Comparison of ENCODE assay signal across 8 cellular contexts in genomic region chr19:50794074-50794777, GRCh38. TPM values are rescaled to one million over a fixed set of nuclear protein-coding genes. Genes with fewer than 3 reads are reported as not detected.
DNase-seq lines count a peak whose midpoint lies in the region; ATAC-seq and TF ChIP-seq lines count a peak whose summit lies in the region.

No MANE protein-coding gene starts in this region.

- DNase-seq in NCI-H1417 (lab: John Stamatoyannopoulos, UW) (peak; percentile 16 to 70 (median 51)), NCI-H1417 treated with DMSO at 0.1 percent for 48 hours (lab: John Stamatoyannopoulos, UW) (no peak), HCT116 (ENCODE audit: low read depth, low spot score) (no peak), SK-MEL-5 (ENCODE audit: low read depth, low spot score) (peak; percentile 40), kidney epithelial cell (ENCODE audit: low read depth) (no peak), sigmoid colon (no peak), NCI-H2227 (lab: John Stamatoyannopoulos, UW; ENCODE audit: unreplicated experiment) (no peak)

- H3K4me2 ChIP-seq in HCT116 (ENCODE audit: low read length), result peak overlapping the region; percentile 40; the same call in 1 of the 2 replicates

- 9 to 29% methylated on average over 11 of the region's 11 CpGs for WGBS in sigmoid colon, 2 donors

- H3K4me1 ChIP-seq in HCT116 (ENCODE audit: control insufficient read depth in 1 of 2, insufficient read depth in 2 of 2, low read length in 2 of 2) (peaks cover 11 to 32% of the 10 kb centered on the region in 2 experiments; a peak in 3 of 4 replicates), sigmoid colon (no peaks in the 10 kb centered on the region)

- TF ChIP-seq RAD21 in HCT116 (IDR thresholded peaks at IDR 0.05; ENCODE audit: low read depth), result peak; percentile 46; the same call in 1 of the 2 replicates

- H3K27ac ChIP-seq in HCT116 (ENCODE audit: low read depth, low read length) (peak overlapping the region; percentile 40), sigmoid colon (no peak overlapping the region)

- peaks cover 19 to 23% of the 10 kb centered on the region in 2 experiments; a peak in 3 of 4 replicates for H3K36me3 ChIP-seq in HCT116 (ENCODE audit: control insufficient read depth in 1 of 2, insufficient read depth in 2 of 2, low read length in 2 of 2)
- peaks cover 2% of the 10 kb centered on the region for H3K36me3 ChIP-seq in kidney epithelial cell (ENCODE audit: control insufficient read depth, insufficient read depth, low read length)
- H3K36me3 ChIP-seq in sigmoid colon, result peaks cover 0 to 34% (median 9%) of the 10 kb centered on the region in 4 donors

- H3K9ac ChIP-seq in HCT116 (ENCODE audit: low read length), result no peak overlapping the region

- TF ChIP-seq POLR2A in HCT116 (IDR thresholded peaks at IDR 0.05; ENCODE audit: borderline replicate concordance, extremely low read depth, insufficient read depth, insufficient read length) (peak; percentile 54), sigmoid colon (IDR thresholded peaks at IDR 0.05) (no peak)

- H3K9me2 ChIP-seq in HCT116 (ENCODE audit: insufficient read depth), result no peaks in the 10 kb centered on the region

- POLR2A ChIA-PET in HCT116 (lab: Charles Lee), result interaction anchor here (3.5 kb wide), 1 partner anchor 10 kb away, joined by 19 read pairs; no protein-coding TSS in a partner anchor

- H2AFZ ChIP-seq in HCT116 (ENCODE audit: low read depth, low read length, poor library complexity, severe bottlenecking), result no peak overlapping the region

- in situ Hi-C loops in SK-MEL-5 (cut with HindIII; ENCODE audit: low pct_unique_long_range_greater_than_20kb, low sequenced_read_pairs), result no loop called here

- RAD21 ChIA-PET in HCT116 (lab: Charles Lee; ENCODE audit: low non-redundant PET in 1 of 2, low total read pairs in 2 of 2, uncharacterized antibody in 2 of 2, unreplicated experiment in 2 of 2), result interaction anchor here in 1 of 2 experiments (0.6 to 1.0 kb wide), 3 partner anchors 115 to 128 kb away, joined by 3 to 7 read pairs (median 5); no protein-coding TSS in a partner anchor

- H3K9me3 ChIP-seq in HCT116 (ENCODE audit: control insufficient read depth in 1 of 2, insufficient read depth in 1 of 2, low read depth in 1 of 2, low read length in 2 of 2), result no peaks in the 10 kb centered on the region
- no peaks in the 10 kb centered on the region for H3K9me3 ChIP-seq in sigmoid colon

- CTCF ChIA-PET in HCT116 (lab: Charles Lee), result interaction anchor here (0.9 to 3.1 kb wide), 8 partner anchors 10 to 302 kb away, joined by 3 to 19 read pairs (median 7); no protein-coding TSS in a partner anchor

- ATAC-seq in HCT116, result peak; percentile 21
- ATAC-seq in HG02642 (IDR thresholded peaks at IDR 0.05; ENCODE audit: poor library complexity, unreplicated experiment), result no peak

- H3K79me2 ChIP-seq in HCT116 (ENCODE audit: insufficient read depth, low read length), result peaks cover 19% of the 10 kb centered on the region

- H3K4me3 ChIP-seq in HCT116 (replicated peaks in 1 of 2; ENCODE audit: low read depth in 1 of 2, low read length in 2 of 2) (no peak overlapping the region), kidney epithelial cell (ENCODE audit: low read depth, low read length) (no peak overlapping the region), sigmoid colon (no peak overlapping the region)

- TF ChIP-seq CTCF in HCT116 (IDR thresholded peaks at IDR 0.05 in 2 of 3, conservative IDR thresholded peaks at IDR 0.05 in 1 of 3; ENCODE audit: borderline replicate concordance in 1 of 3, insufficient read depth in 1 of 3, low read depth in 2 of 3, low read length in 2 of 3) (peak in 1 of 3 experiments; percentile 23; a peak in 1 of 6 replicates), kidney epithelial cell (IDR thresholded peaks at IDR 0.05; ENCODE audit: insufficient read depth, low read length, poor library complexity, severe bottlenecking) (peak; percentile 24), sigmoid colon (IDR thresholded peaks at IDR 0.05) (no peak)

- BruUV-seq in HCT116 (replicated peaks; lab: Mats Ljungman, UMichigan), result no TSS peak

- H3K27me3 ChIP-seq in HCT116 (ENCODE audit: insufficient read depth, low read length), result no peaks in the 10 kb centered on the region
- H3K27me3 ChIP-seq in kidney epithelial cell (ENCODE audit: control insufficient read depth, insufficient read depth, low read length), result peaks cover 5% of the 10 kb centered on the region
- peaks cover 0 to 4% (median 0%) of the 10 kb centered on the region in 3 donors for H3K27me3 ChIP-seq in sigmoid colon

- TF ChIP-seq EP300 in sigmoid colon (IDR thresholded peaks at IDR 0.05), result no peak

- peaks cover 29% of the 10 kb centered on the region; the same call in 1 of the 2 replicates for H4K20me1 ChIP-seq in HCT116 (ENCODE audit: insufficient read depth)

- intact Hi-C loops in HCT116 (cut with micrococcal nuclease) (loop anchor here (1.0 to 5.0 kb wide), 2 partner anchors 128 to 298 kb away; no protein-coding TSS in a partner anchor), sigmoid colon (cut with DNase I) (no loop called here)

TF ChIP-seq in HCT116, 20 proteins besides CTCF, POLR2A, EP300 and RAD21:
- 0 out of 2 replicates have a peak, but pooled peaks have one; percentile 6 for TF ChIP-seq CBX3 (IDR thresholded peaks at IDR 0.05; ENCODE audit: low read depth)
- TF ChIP-seq EGR1 (IDR thresholded peaks at IDR 0.05; ENCODE audit: low read depth), result no peak
- TF ChIP-seq MAX (IDR thresholded peaks at IDR 0.05), result peak; percentile 11
- peak; percentile 33 for TF ChIP-seq TCF7L2 (IDR thresholded peaks at IDR 0.05; ENCODE audit: borderline replicate concordance, extremely low read depth, insufficient read depth, insufficient read length)
- TF ChIP-seq ELF1 (IDR thresholded peaks at IDR 0.05; ENCODE audit: borderline replicate concordance, low read depth), result no peak; the same call in 1 of the 2 replicates

RNA-seq across cellular contexts. Expression of gene ACP4, which starts 4.0 kb away (rescaled TPM):
- total RNA-seq in HCT116 (2021; ENCODE audit: unreplicated experiment), result not detected
- not detected in 2 replicates for polyA plus RNA-seq in HCT116 (2012)
- total RNA-seq in SK-MEL-5 (2014; rRNA removed; shearing (Covaris generic)), result not detected in 2 replicates
- not detected in 2 replicates for polyA plus RNA-seq in SK-MEL-5 (2015; cell fraction: cytosol; rRNA removed)
- polyA plus RNA-seq in SK-MEL-5 (2015; cell fraction: nucleus; rRNA removed), result not detected in 2 replicates
- not detected in 2 replicates for total RNA-seq in kidney epithelial cell
- not detected for total RNA-seq in sigmoid colon
- not detected for polyA plus RNA-seq in sigmoid colon

RNA-seq across cellular contexts. Expression of gene GPR32, which starts 24.0 kb away (rescaled TPM):
- total RNA-seq in HCT116 (2021; ENCODE audit: unreplicated experiment), result not detected
- 0.09 TPM in 1 of 2 replicates, not detected in the other for polyA plus RNA-seq in HCT116 (2012)
- not detected in 2 replicates for total RNA-seq in SK-MEL-5 (2014; rRNA removed; shearing (Covaris generic))
- not detected in 2 replicates for polyA plus RNA-seq in SK-MEL-5 (2015; cell fraction: cytosol; rRNA removed)
- polyA plus RNA-seq in SK-MEL-5 (2015; cell fraction: nucleus; rRNA removed), result not detected in 2 replicates
- not detected in 2 replicates for total RNA-seq in kidney epithelial cell
- total RNA-seq in sigmoid colon, result not detected
- not detected for polyA plus RNA-seq in sigmoid colon

RNA-seq across cellular contexts. Expression of gene KLK1, which starts 29.4 kb away (rescaled TPM):
- total RNA-seq in HCT116 (2021; ENCODE audit: unreplicated experiment), result 3.3 TPM
- polyA plus RNA-seq in HCT116 (2012), result 4.4 and 4.9 TPM in 2 replicates
- total RNA-seq in SK-MEL-5 (2014; rRNA removed; shearing (Covaris generic)), result not detected in 2 replicates
- polyA plus RNA-seq in SK-MEL-5 (2015; cell fraction: cytosol; rRNA removed), result 0.56 and 2.8 TPM in 2 replicates
- polyA plus RNA-seq in SK-MEL-5 (2015; cell fraction: nucleus; rRNA removed), result 0.91 and 2.6 TPM in 2 replicates
- not detected in 2 replicates for total RNA-seq in kidney epithelial cell
- total RNA-seq in sigmoid colon, result not detected
- 100 to 1,000 TPM in 2 of 3 donors, 10 to 100 TPM in 1; 44.6 to 398 (median 277) TPM for polyA plus RNA-seq in sigmoid colon

RNA-seq across cellular contexts. Expression of gene KLK15, which starts 39.1 kb away (rescaled TPM):
- not detected for total RNA-seq in HCT116 (2021; ENCODE audit: unreplicated experiment)
- polyA plus RNA-seq in HCT116 (2012), result 0.17 and 0.39 TPM in 2 replicates
- not detected in 2 replicates for total RNA-seq in SK-MEL-5 (2014; rRNA removed; shearing (Covaris generic))
- 0.23 and 1.1 TPM in 2 replicates for polyA plus RNA-seq in SK-MEL-5 (2015; cell fraction: cytosol; rRNA removed)
- polyA plus RNA-seq in SK-MEL-5 (2015; cell fraction: nucleus; rRNA removed), result 1.1 TPM in 1 of 2 replicates, not detected in the other
- not detected in 2 replicates for total RNA-seq in kidney epithelial cell
- total RNA-seq in sigmoid colon, result not detected
- 10 to 100 TPM in 1 of 3 donors, 1 to 10 TPM in 2; 2.1 to 10.2 (median 2.8) TPM for polyA plus RNA-seq in sigmoid colon

Comparison
In these comparisons a context has a peak if more than half of its experiments do, and no peak if none do; other contexts are left out.
1. DNase-seq: peak in NCI-H1417 (3 of 3) and SK-MEL-5 (single experiment); none in NCI-H1417 treated with DMSO at 0.1 percent for 48 hours (single experiment), HCT116 (single experiment), kidney epithelial cell (single experiment), sigmoid colon (single experiment) and NCI-H2227 (single experiment).